2 cellular contexts compared by ENCODE assay signal in genomic region chr7:99498546-99498944, GRCh38.
TF ChIP-seq lines count a peak whose summit lies in the region.

No MANE protein-coding gene starts in this region.

TF ChIP-seq in IMR-90, 13 proteins besides CTCF, POLR2A, EP300 and RAD21:
- TF ChIP-seq USF2 (IDR thresholded peaks at IDR 0.05; ENCODE audit: low read depth, low read length) (no peak), CHD1 (IDR thresholded peaks at IDR 0.05; ENCODE audit: low read depth, low read length) (no peak), MXI1 (IDR thresholded peaks at IDR 0.05; ENCODE audit: borderline replicate concordance, low read depth, low read length) (no peak), NFE2L2 (IDR thresholded peaks at IDR 0.05; ENCODE audit: low read depth, low read length) (no peak), BHLHE40 (IDR thresholded peaks at IDR 0.05; ENCODE audit: low read depth, low read length) (no peak), MAFK (IDR thresholded peaks at IDR 0.05; ENCODE audit: low read depth, low read length) (no peak), RCOR1 (IDR thresholded peaks at IDR 0.05; ENCODE audit: insufficient replicate concordance, low read length) (no peak), FOS (IDR thresholded peaks at IDR 0.05; ENCODE audit: low read depth, low read length) (no peak), RFX5 (IDR thresholded peaks at IDR 0.05; ENCODE audit: low read depth, low read length) (no peak), SMC3 (IDR thresholded peaks at IDR 0.05; ENCODE audit: low read depth, low read length) (no peak), ELK1 (IDR thresholded peaks at IDR 0.05; ENCODE audit: borderline replicate concordance, low read depth, low read length) (no peak), MAZ (IDR thresholded peaks at IDR 0.05; ENCODE audit: borderline replicate concordance, low read depth, low read length) (no peak), CEBPB (IDR thresholded peaks at IDR 0.05; ENCODE audit: low read depth, low read length) (no peak)

TF ChIP-seq in GM12878, 131 proteins besides CTCF, POLR2A, EP300 and RAD21:
- TF ChIP-seq ATF3 (IDR thresholded peaks at IDR 0.05; ENCODE audit: borderline replicate concordance, extremely low read depth, low read depth, low read length) (no peak), ZNF384 (IDR thresholded peaks at IDR 0.05; ENCODE audit: borderline replicate concordance, low read depth, low read length) (no peak), ZNF217 (IDR thresholded peaks at IDR 0.05) (no peak), STAT3 (IDR thresholded peaks at IDR 0.05; ENCODE audit: low read depth, low read length) (no peak), CREB1 (IDR thresholded peaks at IDR 0.05; ENCODE audit: low read depth) (no peak), DPF2 (IDR thresholded peaks at IDR 0.05) (no peak), STAT1 (conservative IDR thresholded peaks at IDR 0.05) (no peak), BCLAF1 (IDR thresholded peaks at IDR 0.05) (no peak), SUZ12 (IDR thresholded peaks at IDR 0.05; ENCODE audit: unreplicated experiment) (no peak), SIX5 (IDR thresholded peaks at IDR 0.05; ENCODE audit: low read depth, low read length, severe bottlenecking) (no peak), NFYA (IDR thresholded peaks at IDR 0.05; ENCODE audit: borderline replicate concordance, low read depth, low read length) (no peak), ZBTB4 (CRISPR knock-in tag; IDR thresholded peaks at IDR 0.05) (no peak), TAF1 (IDR thresholded peaks at IDR 0.05; ENCODE audit: borderline replicate concordance, low read depth, low read length) (no peak), MEF2B (IDR thresholded peaks at IDR 0.05; ENCODE audit: partially characterized antibody, poor library complexity, severe bottlenecking) (no peak), NFIC (IDR thresholded peaks at IDR 0.05; ENCODE audit: low read depth, low read length) (no peak), SREBF2 (IDR thresholded peaks at IDR 0.05; ENCODE audit: low read length) (no peak), NR2F1 (conservative IDR thresholded peaks at IDR 0.05) (no peak), NKRF (conservative IDR thresholded peaks at IDR 0.05) (no peak), SRF (IDR thresholded peaks at IDR 0.05; ENCODE audit: low read depth in 2 of 2, low read length in 2 of 2) (no peak)
